Comparison of ENCODE assay signal across 1 cellular context in genomic region chr14:23432102-23432925, GRCh38.
TF ChIP-seq lines count a peak whose summit lies in the region.

No MANE protein-coding gene starts in this region.

TF ChIP-seq in HepG2, 621 proteins besides CTCF, POLR2A, EP300 and RAD21:
- TF ChIP-seq ZFY (CRISPR knock-in tag; IDR thresholded peaks at IDR 0.05) (no peak), TBX2 (CRISPR knock-in tag; IDR thresholded peaks at IDR 0.05; ENCODE audit: borderline replicate concordance) (no peak), NFYC (CRISPR knock-in tag; IDR thresholded peaks at IDR 0.05) (no peak), ZNF253 (CRISPR knock-in tag; IDR thresholded peaks at IDR 0.05; ENCODE audit: borderline replicate concordance) (no peak), ZNF263 (CRISPR knock-in tag; IDR thresholded peaks at IDR 0.05) (no peak), HMGXB4 (CRISPR knock-in tag; IDR thresholded peaks at IDR 0.05; ENCODE audit: borderline replicate concordance in 1 of 2, low read depth in 1 of 2) (no peak), EEA1 (CRISPR knock-in tag; IDR thresholded peaks at IDR 0.05; ENCODE audit: borderline replicate concordance) (no peak), FOXA1 (IDR thresholded peaks at IDR 0.05) (0 out of 2 replicates have a peak, but pooled peaks have one; percentile 20), FOXA1 (CRISPR knock-in tag; IDR thresholded peaks at IDR 0.05) (no peak), USF2 (IDR thresholded peaks at IDR 0.05; ENCODE audit: low read depth, low read length) (peak; percentile 23; the same call in 1 of the 2 replicates), USF2 (CRISPR knock-in tag; IDR thresholded peaks at IDR 0.05; ENCODE audit: borderline replicate concordance) (no peak), RAD51 (IDR thresholded peaks at IDR 0.05; ENCODE audit: borderline replicate concordance) (0 out of 2 replicates have a peak, but pooled peaks have one; percentile 13), ZNF768 (CRISPR knock-in tag; IDR thresholded peaks at IDR 0.05) (no peak), TRIM22 (IDR thresholded peaks at IDR 0.05) (peak; percentile 93; the same call in 1 of the 2 replicates), DNMT3B (CRISPR knock-in tag; conservative IDR thresholded peaks at IDR 0.05) (no peak), ZNF282 (IDR thresholded peaks at IDR 0.05; ENCODE audit: partially characterized antibody) (peak; percentile 37)
- TF ChIP-seq, protein P1, sequence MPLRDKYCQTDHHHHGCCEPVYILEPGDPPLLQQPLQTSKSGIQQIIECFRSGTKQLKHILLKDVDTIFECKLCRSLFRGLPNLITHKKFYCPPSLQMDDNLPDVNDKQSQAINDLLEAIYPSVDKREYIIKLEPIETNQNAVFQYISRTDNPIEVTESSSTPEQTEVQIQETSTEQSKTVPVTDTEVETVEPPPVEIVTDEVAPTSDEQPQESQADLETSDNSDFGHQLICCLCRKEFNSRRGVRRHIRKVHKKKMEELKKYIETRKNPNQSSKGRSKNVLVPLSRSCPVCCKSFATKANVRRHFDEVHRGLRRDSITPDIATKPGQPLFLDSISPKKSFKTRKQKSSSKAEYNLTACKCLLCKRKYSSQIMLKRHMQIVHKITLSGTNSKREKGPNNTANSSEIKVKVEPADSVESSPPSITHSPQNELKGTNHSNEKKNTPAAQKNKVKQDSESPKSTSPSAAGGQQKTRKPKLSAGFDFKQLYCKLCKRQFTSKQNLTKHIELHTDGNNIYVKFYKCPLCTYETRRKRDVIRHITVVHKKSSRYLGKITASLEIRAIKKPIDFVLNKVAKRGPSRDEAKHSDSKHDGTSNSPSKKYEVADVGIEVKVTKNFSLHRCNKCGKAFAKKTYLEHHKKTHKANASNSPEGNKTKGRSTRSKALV (CRISPR knock-in tag; IDR thresholded peaks at IDR 0.05) = no peak
